In the genomic region with DNA sequence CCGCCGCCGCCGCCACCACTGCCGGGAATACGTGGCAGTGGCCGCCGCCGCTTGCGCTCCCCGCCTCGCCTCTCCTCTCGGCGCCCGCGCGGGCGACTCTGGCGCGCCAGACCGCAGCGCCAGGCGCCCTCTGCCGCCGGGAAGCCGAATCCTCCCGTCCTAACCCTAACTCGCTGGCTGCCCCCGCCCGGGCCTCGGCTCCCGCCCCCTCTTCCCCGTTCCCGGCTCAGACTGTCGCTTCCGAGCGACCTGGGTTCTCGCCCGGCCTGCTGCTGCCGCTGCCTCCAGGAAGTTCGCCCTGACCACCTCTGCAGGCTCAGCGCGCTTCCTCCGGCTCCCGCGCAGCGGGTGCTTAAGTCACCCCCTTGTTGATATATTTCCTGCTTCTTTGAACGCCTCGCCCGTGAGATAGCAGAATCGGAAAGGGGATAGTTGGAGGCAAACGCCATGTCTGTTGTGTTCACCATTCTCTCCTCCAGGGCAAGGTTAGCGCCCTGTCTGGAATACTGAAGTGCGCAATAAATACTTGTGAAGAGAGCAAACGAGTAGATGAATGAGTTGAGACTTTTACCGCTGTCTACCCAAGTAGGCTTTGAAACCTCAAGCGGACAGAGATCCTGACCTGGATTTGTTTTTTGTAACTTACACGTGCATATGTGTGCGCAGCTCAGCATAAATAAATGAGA, we compare ENCODE assay signal across 1 cellular context.
TF ChIP-seq lines count a peak whose summit lies in the region.

A gene with protein sequence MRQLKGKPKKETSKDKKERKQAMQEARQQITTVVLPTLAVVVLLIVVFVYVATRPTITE (minus strand): TSS at position 100 of the 686 bp plus-strand sequence. CDS start 64,202 bp downstream, outside the sequence.

TF ChIP-seq in SK-N-SH treated with all-trans-retinoic acid at 6 μM for 48 hours, 23 proteins besides CTCF, POLR2A, EP300 and RAD21 (continued from another document):
- TF ChIP-seq, protein P1, sequence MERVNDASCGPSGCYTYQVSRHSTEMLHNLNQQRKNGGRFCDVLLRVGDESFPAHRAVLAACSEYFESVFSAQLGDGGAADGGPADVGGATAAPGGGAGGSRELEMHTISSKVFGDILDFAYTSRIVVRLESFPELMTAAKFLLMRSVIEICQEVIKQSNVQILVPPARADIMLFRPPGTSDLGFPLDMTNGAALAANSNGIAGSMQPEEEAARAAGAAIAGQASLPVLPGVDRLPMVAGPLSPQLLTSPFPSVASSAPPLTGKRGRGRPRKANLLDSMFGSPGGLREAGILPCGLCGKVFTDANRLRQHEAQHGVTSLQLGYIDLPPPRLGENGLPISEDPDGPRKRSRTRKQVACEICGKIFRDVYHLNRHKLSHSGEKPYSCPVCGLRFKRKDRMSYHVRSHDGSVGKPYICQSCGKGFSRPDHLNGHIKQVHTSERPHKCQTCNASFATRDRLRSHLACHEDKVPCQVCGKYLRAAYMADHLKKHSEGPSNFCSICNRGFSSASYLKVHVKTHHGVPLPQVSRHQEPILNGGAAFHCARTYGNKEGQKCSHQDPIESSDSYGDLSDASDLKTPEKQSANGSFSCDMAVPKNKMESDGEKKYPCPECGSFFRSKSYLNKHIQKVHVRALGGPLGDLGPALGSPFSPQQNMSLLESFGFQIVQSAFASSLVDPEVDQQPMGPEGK (CRISPR knock-in tag; IDR thresholded peaks at IDR 0.05; ENCODE audit: borderline replicate concordance) = no peak
